12 cellular contexts compared by ENCODE assay signal in genomic region chr6:14754636-14755513, GRCh38.
DNase-seq lines count a peak whose midpoint lies in the region; ATAC-seq and TF ChIP-seq lines count a peak whose summit lies in the region.
"Had no signal": no experiment of that assay in that cellular context is flagged by ENCODE, and none has a peak within 500 bp of the region (broad histone marks: within the 10 kb centered on the region; RNA-seq: fewer than 3 reads in every experiment).

No MANE protein-coding gene starts in this region.

- POLR2A ChIA-PET in IMR-90 (lab: Charles Lee; ENCODE audit: unreplicated experiment), result no interaction called here

- no peak overlapping the region for H2AK9ac ChIP-seq in IMR-90 (replicated peaks; ENCODE audit: low read depth, low read length, poor library complexity)

- no peak overlapping the region for H2AFZ ChIP-seq in IMR-90 (replicated peaks; ENCODE audit: low read length, poor library complexity)

- dilution Hi-C loops in IMR-90 (cut with HindIII; ENCODE audit: low sequenced_read_pairs, unreplicated experiment), result no loop called here

- peaks cover 3% of the 10 kb centered on the region; the same call in 1 of the 2 replicates for H3K9me1 ChIP-seq in IMR-90 (ENCODE audit: insufficient read depth, low read length)

- in situ Hi-C loops in IMR-90 (cut with MboI; ENCODE audit: low sequenced_read_pairs), result no loop called here

- intact Hi-C loops in IMR-90 (cut with micrococcal nuclease), result no loop called here

- 0 out of 2 replicates have a peak overlapping the region, but pooled peaks have one; percentile 22 for H3K4ac ChIP-seq in IMR-90 (ENCODE audit: low read depth, low read length)

- H3K9me3 ChIP-seq in IMR-90 (ENCODE audit: control insufficient read depth, insufficient read depth, low read length), result no peaks in the 10 kb centered on the region

- ATAC-seq in IMR-90 (ENCODE audit: low read depth), result no peak
- no peak for ATAC-seq in GM21381 (IDR thresholded peaks at IDR 0.05; ENCODE audit: unreplicated experiment)

- peak; percentile 69 for DNase-seq in GM12865 (ENCODE audit: low read depth)
- no peak for DNase-seq in IMR-90
- peak; percentile 71 to 77 for DNase-seq in activated T-cell treated with anti-CD3 and anti-CD28 coated beads, Interleukin-2, amount 50 U/mL, for 48 hours
- DNase-seq in stimulated activated CD4-positive, alpha-beta T cell treated with anti-CD3 and anti-CD28 coated beads, Interleukin-2, amount 100 ng/mL, for 48 hours, result peak; percentile 44 to 48
- no peak for DNase-seq in hepatic stellate cell (ENCODE audit: low spot score)
- DNase-seq in GM20000 (ENCODE audit: low spot score), result no peak
- DNase-seq in NCI-H1436 treated with DMSO at 0.1 percent for 48 hours (lab: John Stamatoyannopoulos, UW), result no peak
- DNase-seq: natural killer cell; NCI-H2081 treated with DMSO at 0.1 percent for 48 hours; NK-92 treated with Interleukin-12 subunit alpha and Interleukin-12 subunit beta, amount 100 ng/mL, for 24 hours had no signal

- no peak overlapping the region for H3K14ac ChIP-seq in IMR-90 (replicated peaks; ENCODE audit: low read depth, low read length)

- H3K4me1 ChIP-seq in IMR-90 (ENCODE audit: control insufficient read depth, insufficient read depth, low read length), result no peaks in the 10 kb centered on the region

- H4K5ac ChIP-seq in IMR-90 (ENCODE audit: low read depth, low read length), result no peak overlapping the region

- H3K27me3 ChIP-seq in IMR-90 (ENCODE audit: control insufficient read depth, insufficient read depth, low read length), result no peaks in the 10 kb centered on the region

- no peak overlapping the region for H3K56ac ChIP-seq in IMR-90 (ENCODE audit: extremely low read depth, insufficient read depth, low read length)

- no peak overlapping the region for H2BK15ac ChIP-seq in IMR-90 (ENCODE audit: low read depth, low read length)

- no peaks in the 10 kb centered on the region for H4K20me1 ChIP-seq in IMR-90 (ENCODE audit: insufficient read depth, low read length)

- TF ChIP-seq RAD21 in IMR-90 (IDR thresholded peaks at IDR 0.05; ENCODE audit: low read length), result no peak

- no peaks in the 10 kb centered on the region for H3K79me1 ChIP-seq in IMR-90 (ENCODE audit: low read depth in 1 of 2, low read length in 2 of 2)

- BruUV-seq in IMR-90 (replicated peaks; lab: Mats Ljungman, UMichigan), result no TSS peak

- WGBS in IMR-90 (ENCODE audit: extremely low coverage in 2 of 2, insufficient read length in 1 of 2), 2 experiments, result 89% methylated on average over 14 of the region's 22 CpGs; no CpG with 5 or more reads in 1 of the 2 experiments

- H3K4me3 ChIP-seq in GM12865 (ENCODE audit: low read depth, low read length) (peak overlapping the region; percentile 9; the same call in 1 of the 2 replicates), IMR-90 (ENCODE audit: insufficient read depth, low read depth, low read length) (no peak overlapping the region)
- H3K4me3 ChIP-seq: SK-N-MC had no signal

- no peak overlapping the region for H4K91ac ChIP-seq in IMR-90 (ENCODE audit: insufficient read depth, low read depth, low read length)

- no peak overlapping the region for H2BK120ac ChIP-seq in IMR-90 (ENCODE audit: low read depth, low read length)

- no peak overlapping the region for H3K23ac ChIP-seq in IMR-90 (ENCODE audit: low read depth, low read length)

- no peak overlapping the region for H4K8ac ChIP-seq in IMR-90 (ENCODE audit: low read depth in 2 of 2, low read length in 2 of 2)

- H3K27ac ChIP-seq in IMR-90 (ENCODE audit: insufficient read depth, low read length), result no peak overlapping the region
- H3K27ac ChIP-seq: SK-N-MC had no signal

- H3K18ac ChIP-seq in IMR-90 (ENCODE audit: low read depth, low read length), result no peak overlapping the region

- no peak overlapping the region for H2BK20ac ChIP-seq in IMR-90 (ENCODE audit: low read depth, low read length)

- H3K9ac ChIP-seq in IMR-90 (ENCODE audit: low read depth, low read length), result no peak overlapping the region

- no peak for TF ChIP-seq CTCF in GM12865 (IDR thresholded peaks at IDR 0.05; ENCODE audit: insufficient read depth, low read depth, low read length, missing control alignments)
- TF ChIP-seq CTCF in IMR-90 (conservative IDR thresholded peaks at IDR 0.05; ENCODE audit: low read depth, low read length), result no peak
- no peak for TF ChIP-seq CTCF in GM20000 (IDR thresholded peaks at IDR 0.05; ENCODE audit: extremely low read depth, missing control alignments)

- no peak overlapping the region for H2AK5ac ChIP-seq in IMR-90 (ENCODE audit: low read depth, low read length)

- TF ChIP-seq POLR2A in IMR-90 (IDR thresholded peaks at IDR 0.05; ENCODE audit: low read depth, low read length), result no peak

- H3K36me3 ChIP-seq in IMR-90 (ENCODE audit: control insufficient read depth, insufficient read depth, low read length), result no peaks in the 10 kb centered on the region

- CTCF ChIA-PET in IMR-90 (lab: Yijun Ruan, JAX), result no interaction called here

- no peak overlapping the region for H3K4me2 ChIP-seq in IMR-90 (ENCODE audit: low read depth, low read length)

- no peak overlapping the region for H2BK5ac ChIP-seq in IMR-90 (ENCODE audit: low read depth, low read length, poor library complexity, severe bottlenecking)

TF ChIP-seq in IMR-90, 13 proteins besides CTCF, POLR2A, EP300 and RAD21:
- TF ChIP-seq CHD1 (IDR thresholded peaks at IDR 0.05; ENCODE audit: low read depth, low read length) (no peak), RFX5 (IDR thresholded peaks at IDR 0.05; ENCODE audit: low read depth, low read length) (no peak), NFE2L2 (IDR thresholded peaks at IDR 0.05; ENCODE audit: low read depth, low read length) (no peak), USF2 (IDR thresholded peaks at IDR 0.05; ENCODE audit: low read depth, low read length) (no peak), MXI1 (IDR thresholded peaks at IDR 0.05; ENCODE audit: borderline replicate concordance, low read depth, low read length) (no peak), MAZ (IDR thresholded peaks at IDR 0.05; ENCODE audit: borderline replicate concordance, low read depth, low read length) (no peak), RCOR1 (IDR thresholded peaks at IDR 0.05; ENCODE audit: insufficient replicate concordance, low read length) (no peak), BHLHE40 (IDR thresholded peaks at IDR 0.05; ENCODE audit: low read depth, low read length) (no peak), CEBPB (IDR thresholded peaks at IDR 0.05; ENCODE audit: low read depth, low read length) (no peak), SMC3 (IDR thresholded peaks at IDR 0.05; ENCODE audit: low read depth, low read length) (no peak), FOS (IDR thresholded peaks at IDR 0.05; ENCODE audit: low read depth, low read length) (no peak)

Comparison
In these comparisons a context has a peak if more than half of its experiments do, and no peak if none do; other contexts are left out.
1. DNase-seq: peak in GM12865 (single experiment), activated T-cell treated with anti-CD3 and anti-CD28 coated beads, Interleukin-2, amount 50 U/mL, for 48 hours (2 of 2) and stimulated activated CD4-positive, alpha-beta T cell treated with anti-CD3 and anti-CD28 coated beads, Interleukin-2, amount 100 ng/mL, for 48 hours (2 of 2); none in IMR-90 (single experiment), hepatic stellate cell (single experiment), GM20000 (single experiment) and NCI-H1436 treated with DMSO at 0.1 percent for 48 hours (single experiment).